Comparison of ENCODE assay signal across 18 cellular contexts in the genomic region with DNA sequence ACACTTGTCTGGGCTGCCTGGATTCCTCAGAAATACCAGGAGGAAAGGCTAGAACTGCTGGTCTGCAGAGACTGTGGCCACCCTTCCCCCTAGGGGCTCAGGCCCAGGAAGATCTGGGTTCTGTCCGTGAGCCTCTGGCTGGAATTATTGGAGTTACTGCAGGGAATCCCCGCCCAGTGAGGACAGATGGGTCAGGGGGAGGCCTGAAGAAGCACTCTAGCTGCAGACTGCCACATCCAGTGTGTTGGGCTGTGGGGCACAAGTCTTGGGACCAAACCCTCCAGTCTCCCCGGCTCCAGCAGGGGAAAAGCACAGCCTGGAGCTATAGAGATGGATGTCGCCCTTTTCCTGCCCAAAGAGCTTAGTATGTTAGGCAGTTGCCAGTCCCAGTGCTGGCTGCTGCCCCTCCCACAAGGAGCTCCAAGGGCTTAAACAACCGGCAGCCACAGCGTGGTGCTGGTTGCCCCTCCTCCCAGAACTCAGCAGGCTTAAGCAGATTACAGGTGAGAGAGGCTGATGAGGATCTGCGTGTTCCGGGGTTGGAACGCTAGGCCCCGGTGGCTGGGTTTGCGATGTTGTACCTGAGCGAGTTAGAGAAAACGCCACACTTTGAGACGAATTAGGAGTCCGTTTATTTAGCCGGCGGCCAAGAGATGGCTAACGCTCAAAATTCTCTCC.
"Had no signal": no experiment of that assay in that cellular context is flagged by ENCODE, and none has a peak within 500 bp of the region (broad histone marks: within the 10 kb centered on the region; RNA-seq: fewer than 3 reads in every experiment).

No MANE protein-coding gene starts in this region.

- H3K4me3 ChIP-seq: breast epithelium, lung, suprapubic skin, upper lobe of left lung had no signal

- H3K27ac ChIP-seq: breast epithelium, foreskin keratinocyte, suprapubic skin, upper lobe of left lung had no signal

- H3K4me3 Mint-ChIP-seq: activated CD8-positive, alpha-beta memory T cell treated with anti-CD3 and anti-CD28 coated beads, Interleukin-2, amount 10 ng/mL, durations not matched to agents 7 days and 5 days; activated naive CD8-positive, alpha-beta T cell; activated T-cell treated with anti-CD3 and anti-CD28 coated beads, Interleukin-2, amount 50 U/mL, for 24 hours; natural killer cell treated with Interleukin-12 subunit alpha and Interleukin-12 subunit beta and Interleukin-15 and Interleukin-18, amount 100 ng/mL, for 72 hours had no signal

- H3K36me3 ChIP-seq: breast epithelium, suprapubic skin, upper lobe of left lung had no signal

- H3K36me3 Mint-ChIP-seq: activated CD8-positive, alpha-beta memory T cell treated with anti-CD3 and anti-CD28 coated beads, Interleukin-2, amount 10 ng/mL, durations not matched to agents 7 days and 5 days; activated naive CD8-positive, alpha-beta T cell; natural killer cell treated with Interleukin-12 subunit alpha and Interleukin-12 subunit beta and Interleukin-15 and Interleukin-18, amount 100 ng/mL, for 72 hours had no signal

- H3K27me3 Mint-ChIP-seq: activated CD8-positive, alpha-beta memory T cell treated with anti-CD3 and anti-CD28 coated beads, Interleukin-2, amount 10 ng/mL, durations not matched to agents 7 days and 5 days; activated naive CD8-positive, alpha-beta T cell; activated T-cell treated with anti-CD3 and anti-CD28 coated beads, Interleukin-2, amount 50 U/mL, for 24 hours; natural killer cell treated with Interleukin-12 subunit alpha and Interleukin-12 subunit beta and Interleukin-15 and Interleukin-18, amount 100 ng/mL, for 72 hours had no signal

- FAIRE-seq: TTC549 had no signal

- H3K4me1 ChIP-seq: breast epithelium, foreskin keratinocyte, suprapubic skin, upper lobe of left lung had no signal

- H3K4me1 Mint-ChIP-seq: activated CD8-positive, alpha-beta memory T cell treated with anti-CD3 and anti-CD28 coated beads, Interleukin-2, amount 10 ng/mL, durations not matched to agents 7 days and 5 days had no signal

- DNase-seq: activated CD4-positive, alpha-beta T cell treated with anti-CD3 and anti-CD28 coated beads, Interleukin-2, amount 50 U/mL, for 48 hours; activated CD8-positive, alpha-beta memory T cell treated with anti-CD3 and anti-CD28 coated beads, Interleukin-2, amount 10 ng/mL, durations not matched to agents 7 days and 5 days; activated gamma-delta T cell; activated T-cell treated with anti-CD3 and anti-CD28 coated beads, Interleukin-2, amount 50 U/mL, for 24 hours; amygdala; foreskin keratinocyte; left cardiac atrium; stimulated activated CD4-positive, alpha-beta T cell treated with anti-CD3 and anti-CD28 coated beads, Interleukin-2, amount 100 ng/mL, for 48 hours; stimulated activated CD8-positive, alpha-beta memory T cell treated with anti-CD3 and anti-CD28 coated beads, Interleukin-4, amount 100 ng/mL, for 48 hours; stimulated activated naive CD8-positive, alpha-beta T cell treated with anti-CD3 and anti-CD28 coated beads, Interleukin-15, Interleukin-2, amounts not matched to agents 100 U/mL and 50 U/mL, for 24 hours; T-helper 2 cell; upper lobe of left lung had no signal

- H3K27ac Mint-ChIP-seq: activated CD8-positive, alpha-beta memory T cell treated with anti-CD3 and anti-CD28 coated beads, Interleukin-2, amount 10 ng/mL, durations not matched to agents 7 days and 5 days; activated naive CD8-positive, alpha-beta T cell; activated T-cell treated with anti-CD3 and anti-CD28 coated beads, Interleukin-2, amount 50 U/mL, for 24 hours; natural killer cell treated with Interleukin-12 subunit alpha and Interleukin-12 subunit beta and Interleukin-15 and Interleukin-18, amount 100 ng/mL, for 72 hours had no signal

- ATAC-seq: activated CD8-positive, alpha-beta memory T cell treated with anti-CD3 and anti-CD28 coated beads, Interleukin-2, amount 10 ng/mL, durations not matched to agents 7 days and 5 days; foreskin keratinocyte; left cardiac atrium; natural killer cell treated with Interleukin-12 subunit alpha and Interleukin-12 subunit beta and Interleukin-15 and Interleukin-18, amount 100 ng/mL, for 72 hours; stimulated activated naive CD8-positive, alpha-beta T cell treated with anti-CD3 and anti-CD28 coated beads, Interleukin-15, Interleukin-2, amounts not matched to agents 100 U/mL and 50 U/mL, for 24 hours had no signal

- H3K27me3 ChIP-seq: breast epithelium, foreskin keratinocyte, upper lobe of left lung had no signal

- H3K9me3 Mint-ChIP-seq: activated T-cell treated with anti-CD3 and anti-CD28 coated beads, Interleukin-2, amount 50 U/mL, for 24 hours had no signal
